ENCODE assay signal across 13 cellular contexts in genomic region chr7:102429141-102429904, GRCh38. TPM values are rescaled to one million over a fixed set of nuclear protein-coding genes. Genes with fewer than 3 reads are reported as not detected.
DNase-seq lines count a peak whose midpoint lies in the region; ATAC-seq and TF ChIP-seq lines count a peak whose summit lies in the region.
"Had no signal": no experiment of that assay in that cellular context is flagged by ENCODE, and none has a peak within 500 bp of the region (broad histone marks: within the 10 kb centered on the region; RNA-seq: fewer than 3 reads in every experiment).

No MANE protein-coding gene starts in this region.

- CTCF ChIA-PET in CD8-positive, alpha-beta T cell (lab: Charles Lee), result interaction anchor here (1.0 to 1.7 kb wide), 4 partner anchors 13 to 32 kb away, joined by 3 to 5 read pairs (median 3); no protein-coding TSS in a partner anchor

- H3K9me3 Mint-ChIP-seq in CD8-positive, alpha-beta T cell, result no peaks in the 10 kb centered on the region
- no peaks in the 10 kb centered on the region for H3K9me3 Mint-ChIP-seq in HFFc6
- no peaks in the 10 kb centered on the region for H3K9me3 Mint-ChIP-seq in activated naive CD8-positive, alpha-beta T cell treated with anti-CD3 and anti-CD28 coated beads for 36 hours
- H3K9me3 Mint-ChIP-seq in nephron, result no peaks in the 10 kb centered on the region
- no peaks in the 10 kb centered on the region for H3K9me3 Mint-ChIP-seq in type B pancreatic cell

- H3K4me3 ChIP-seq in CD8-positive, alpha-beta T cell (ENCODE audit: low read depth, low read length), result no peak overlapping the region
- H3K4me3 ChIP-seq: thoracic aorta had no signal

- ATAC-seq in CD8-positive, alpha-beta T cell, result no peak
- ATAC-seq: heart right ventricle, left cardiac atrium had no signal

- H3K4me1 Mint-ChIP-seq in CD8-positive, alpha-beta T cell (ENCODE audit: low read depth), result peaks cover 81% of the 10 kb centered on the region
- H3K4me1 Mint-ChIP-seq in HFFc6 (ENCODE audit: low read depth) (peaks cover 4% of the 10 kb centered on the region), nephron (peaks cover 30% of the 10 kb centered on the region), type B pancreatic cell (ENCODE audit: unreplicated experiment) (peaks cover 6% of the 10 kb centered on the region)
- peaks cover 65% of the 10 kb centered on the region for H3K4me1 Mint-ChIP-seq in activated naive CD8-positive, alpha-beta T cell treated with anti-CD3 and anti-CD28 coated beads for 36 hours

- no peaks in the 10 kb centered on the region for H3K9me3 ChIP-seq in CD8-positive, alpha-beta T cell (ENCODE audit: low read length)
- H3K9me3 ChIP-seq: heart right ventricle, thoracic aorta had no signal

- peaks cover 8% of the 10 kb centered on the region for H3K36me3 Mint-ChIP-seq in CD8-positive, alpha-beta T cell
- H3K36me3 Mint-ChIP-seq in HFFc6 (ENCODE audit: low read depth), result peaks cover 8% of the 10 kb centered on the region; the same call in 1 of the 2 replicates
- peaks cover 39% of the 10 kb centered on the region for H3K36me3 Mint-ChIP-seq in activated naive CD8-positive, alpha-beta T cell treated with anti-CD3 and anti-CD28 coated beads for 36 hours
- H3K36me3 Mint-ChIP-seq in nephron (ENCODE audit: low read depth), result peaks cover 26% of the 10 kb centered on the region
- no peaks in the 10 kb centered on the region for H3K36me3 Mint-ChIP-seq in type B pancreatic cell

- H3K27me3 ChIP-seq in CD8-positive, alpha-beta T cell (ENCODE audit: insufficient read depth, low read length), result no peaks in the 10 kb centered on the region
- H3K27me3 ChIP-seq: heart right ventricle had no signal

- TF ChIP-seq CTCF in CD8-positive, alpha-beta T cell (IDR thresholded peaks at IDR 0.05), result no peak
- TF ChIP-seq CTCF in HFFc6 (IDR thresholded peaks at IDR 0.05) (no peak), nephron (IDR thresholded peaks at IDR 0.05; ENCODE audit: unreplicated experiment in 3 of 3) (no peak), GM10266 (IDR thresholded peaks at IDR 0.05; ENCODE audit: control insufficient read depth, insufficient read depth, low read depth, missing control alignments) (no peak), type B pancreatic cell (conservative IDR thresholded peaks at IDR 0.05) (no peak)

- no peaks in the 10 kb centered on the region for H3K27me3 Mint-ChIP-seq in CD8-positive, alpha-beta T cell (ENCODE audit: low read depth)
- peaks cover 1% of the 10 kb centered on the region for H3K27me3 Mint-ChIP-seq in HFFc6 (ENCODE audit: insufficient read depth)
- no peaks in the 10 kb centered on the region for H3K27me3 Mint-ChIP-seq in activated naive CD8-positive, alpha-beta T cell treated with anti-CD3 and anti-CD28 coated beads for 36 hours
- no peaks in the 10 kb centered on the region for H3K27me3 Mint-ChIP-seq in nephron (ENCODE audit: low read depth)
- no peaks in the 10 kb centered on the region for H3K27me3 Mint-ChIP-seq in type B pancreatic cell

- peak overlapping the region; percentile 60 for H3K4me3 Mint-ChIP-seq in CD8-positive, alpha-beta T cell
- H3K4me3 Mint-ChIP-seq in HFFc6, result no peak overlapping the region
- no peak overlapping the region for H3K4me3 Mint-ChIP-seq in activated naive CD8-positive, alpha-beta T cell treated with anti-CD3 and anti-CD28 coated beads for 36 hours
- peak overlapping the region in 2 of 3 experiments; percentile 49 to 53 for H3K4me3 Mint-ChIP-seq in nephron
- H3K4me3 Mint-ChIP-seq in type B pancreatic cell, result no peak overlapping the region

- H3K27ac ChIP-seq in CD8-positive, alpha-beta T cell (ENCODE audit: low read depth, low read length), result peak overlapping the region; percentile 18
- H3K27ac ChIP-seq: thoracic aorta had no signal

- intact Hi-C loops in CD8-positive, alpha-beta T cell (cut with DNase I, micrococcal nuclease), result no loop called here

- H3K27ac Mint-ChIP-seq in CD8-positive, alpha-beta T cell, result peak overlapping the region; percentile 100
- H3K27ac Mint-ChIP-seq in HFFc6 (peak overlapping the region; percentile 38), nephron (peak overlapping the region in 2 of 3 experiments; percentile 23 to 94), type B pancreatic cell (no peak overlapping the region)
- peak overlapping the region; percentile 74 for H3K27ac Mint-ChIP-seq in activated naive CD8-positive, alpha-beta T cell treated with anti-CD3 and anti-CD28 coated beads for 36 hours

- POLR2A ChIA-PET in CD8-positive, alpha-beta T cell (lab: Charles Lee), result interaction anchor here (0.9 to 2.3 kb wide), 2 partner anchors 11 to 13 kb away, joined by 3 to 14 read pairs; no protein-coding TSS in a partner anchor

- H3K4me1 ChIP-seq in CD8-positive, alpha-beta T cell (ENCODE audit: insufficient read depth, low read length), result peaks cover 92% of the 10 kb centered on the region

- no peak for DNase-seq in CD8-positive, alpha-beta T cell
- no peak for DNase-seq in HFFc6
- no peak for DNase-seq in activated naive CD8-positive, alpha-beta T cell treated with anti-CD3 and anti-CD28 coated beads for 36 hours
- DNase-seq in KG1 (lab: John Stamatoyannopoulos, UW), result no peak
- no peak for DNase-seq in RPMI8226
- DNase-seq in GM10266 (ENCODE audit: extremely low spot score), result no peak
- DNase-seq in type B pancreatic cell (ENCODE audit: extremely low spot score, unreplicated experiment), result no peak
- DNase-seq: heart right ventricle, left cardiac atrium, NCI-H146, NCI-H526 treated with DMSO at 0.1 percent for 48 hours had no signal

- peaks cover 6% of the 10 kb centered on the region for H3K36me3 ChIP-seq in CD8-positive, alpha-beta T cell (ENCODE audit: insufficient read depth, low read length)

RNA-seq across cellular contexts. Expression of gene ORAI2, which starts 4.1 kb away (rescaled TPM):
- 10 to 100 TPM; 20.4 to 25.5 TPM for total RNA-seq in CD8-positive, alpha-beta T cell
- 10 to 100 TPM; 49.4 to 72.5 (median 54.9) TPM for total RNA-seq in HFFc6 (2021; fragmentation: NEBNext Ultra II Directional; extraction: Animal tissue kit (Norgen Biotek cat#: 25700))
- total RNA-seq in activated naive CD8-positive, alpha-beta T cell treated with anti-CD3 and anti-CD28 coated beads for 36 hours, result 10 to 100 TPM; 41.4 to 46.2 TPM
- 23.1 and 34.9 TPM in 2 replicates for total RNA-seq in type B pancreatic cell (ENCODE audit: low replicate concordance)

RNA-seq across cellular contexts. Expression of gene PRKRIP1, which starts 33.2 kb away (rescaled TPM):
- total RNA-seq in CD8-positive, alpha-beta T cell, result 10 to 100 TPM; 51.1 to 57.2 TPM
- 10 to 100 TPM; 18.8 to 24.7 (median 20.4) TPM for total RNA-seq in HFFc6 (2021; fragmentation: NEBNext Ultra II Directional; extraction: Animal tissue kit (Norgen Biotek cat#: 25700))
- 10 to 100 TPM; 25.1 to 25.2 TPM for total RNA-seq in activated naive CD8-positive, alpha-beta T cell treated with anti-CD3 and anti-CD28 coated beads for 36 hours
- 28.2 and 34.0 TPM in 2 replicates for total RNA-seq in type B pancreatic cell (ENCODE audit: low replicate concordance)

RNA-seq across cellular contexts. Expression of gene ALKBH4, which starts 35.3 kb away (rescaled TPM):
- total RNA-seq in CD8-positive, alpha-beta T cell, result 1 to 10 TPM; 4.4 to 5.2 TPM
- 10 to 100 TPM in 3 of 6 experiments, 1 to 10 TPM in 3; 9.6 to 11.0 (median 10.0) TPM for total RNA-seq in HFFc6 (2021; fragmentation: NEBNext Ultra II Directional; extraction: Animal tissue kit (Norgen Biotek cat#: 25700))
- total RNA-seq in activated naive CD8-positive, alpha-beta T cell treated with anti-CD3 and anti-CD28 coated beads for 36 hours, result 10 to 100 TPM in 1 of 2 experiments, 1 to 10 TPM in 1; 8.8 to 10.1 TPM
- total RNA-seq in type B pancreatic cell (ENCODE audit: low replicate concordance), result 11.2 and 13.3 TPM in 2 replicates

RNA-seq across cellular contexts. Expression of gene LRWD1, which starts 35.5 kb away (rescaled TPM):
- total RNA-seq in CD8-positive, alpha-beta T cell, result 10 to 100 TPM; 14.9 to 19.1 TPM
- 10 to 100 TPM; 19.4 to 28.2 (median 23.0) TPM for total RNA-seq in HFFc6 (2021; fragmentation: NEBNext Ultra II Directional; extraction: Animal tissue kit (Norgen Biotek cat#: 25700))
- 10 to 100 TPM; 20.1 to 20.7 TPM for total RNA-seq in activated naive CD8-positive, alpha-beta T cell treated with anti-CD3 and anti-CD28 coated beads for 36 hours
- 16.5 and 23.5 TPM in 2 replicates for total RNA-seq in type B pancreatic cell (ENCODE audit: low replicate concordance)

RNA-seq across cellular contexts. Expression of gene POLR2J, which starts 49.4 kb away (rescaled TPM):
- 10 to 100 TPM; 37.4 to 42.9 TPM for total RNA-seq in CD8-positive, alpha-beta T cell
- total RNA-seq in HFFc6 (2021; fragmentation: NEBNext Ultra II Directional; extraction: Animal tissue kit (Norgen Biotek cat#: 25700)), result 10 to 100 TPM; 61.8 to 76.5 (median 66.0) TPM
- 10 to 100 TPM; 63.5 to 67.1 TPM for total RNA-seq in activated naive CD8-positive, alpha-beta T cell treated with anti-CD3 and anti-CD28 coated beads for 36 hours
- 45.2 and 48.1 TPM in 2 replicates for total RNA-seq in type B pancreatic cell (ENCODE audit: low replicate concordance)

Comparison
In these comparisons a context has a peak if more than half of its experiments do, and no peak if none do; other contexts are left out.
1. H3K4me3 Mint-ChIP-seq: peak in CD8-positive, alpha-beta T cell (single experiment) and nephron (2 of 3); none in HFFc6 (single experiment), activated naive CD8-positive, alpha-beta T cell treated with anti-CD3 and anti-CD28 coated beads for 36 hours (single experiment) and type B pancreatic cell (single experiment).